In genomic region chr1:42960693-42961559, GRCh38 we compare ENCODE assay signal across 12 cellular contexts. TPM values are rescaled to one million over a fixed set of nuclear protein-coding genes. Genes with fewer than 3 reads are reported as not detected.
DNase-seq lines count a peak whose midpoint lies in the region; ATAC-seq and TF ChIP-seq lines count a peak whose summit lies in the region.
"Had no signal": no experiment of that assay in that cellular context is flagged by ENCODE, and none has a peak within 500 bp of the region (broad histone marks: within the 10 kb centered on the region; RNA-seq: fewer than 3 reads in every experiment).

No MANE protein-coding gene starts in this region.

- no peak for DNase-seq in activated CD4-positive, alpha-beta T cell treated with anti-CD3 and anti-CD28 coated beads, Interleukin-2, amount 10 ng/mL, durations not matched to agents 7 days and 5 days
- no peak for DNase-seq in activated CD4-positive, alpha-beta T cell treated with anti-CD3 and anti-CD28 coated beads, Interleukin-2, amount 50 U/mL, for 4 hours
- DNase-seq in activated T-helper 2 cell treated with anti-CD3 and anti-CD28 coated beads, Interferon-gamma antibody, Interleukin-2, Interleukin-4, amounts not matched to agents 10 μg/mL and 5 μg/mL and 100 μg/mL, durations not matched to agents 14 hours and 24 hours and 36 hours (ENCODE audit: low spot score) = no peak
- peak; percentile 80 for DNase-seq in inferior parietal cortex (ENCODE audit: extremely low spot score)
- peak; percentile 91 for DNase-seq in superior temporal gyrus (ENCODE audit: extremely low spot score)
- DNase-seq in right atrium auricular region (ENCODE audit: low spot score) = no peak
- DNase-seq: activated CD4-positive, CD25-positive, alpha-beta regulatory T cell; islet precursor cell; NCI-H526; testis had no signal

- peaks cover 19% of the 10 kb centered on the region for H3K36me3 Mint-ChIP-seq in activated CD4-positive, alpha-beta T cell treated with anti-CD3 and anti-CD28 coated beads, Interleukin-2, amount 10 ng/mL, durations not matched to agents 7 days and 5 days (ENCODE audit: low read depth)
- peaks cover 22% of the 10 kb centered on the region for H3K36me3 Mint-ChIP-seq in activated T-helper 2 cell treated with anti-CD3 and anti-CD28 coated beads, Interferon-gamma antibody, Interleukin-2, Interleukin-4, amounts not matched to agents 10 μg/mL and 5 μg/mL and 100 μg/mL, durations not matched to agents 14 hours and 24 hours and 36 hours (ENCODE audit: low read depth)

- peak overlapping the region; percentile 46 for H3K27ac Mint-ChIP-seq in activated CD4-positive, alpha-beta T cell treated with anti-CD3 and anti-CD28 coated beads, Interleukin-2, amount 10 ng/mL, durations not matched to agents 7 days and 5 days
- peak overlapping the region; percentile 48 for H3K27ac Mint-ChIP-seq in activated T-helper 2 cell treated with anti-CD3 and anti-CD28 coated beads, Interferon-gamma antibody, Interleukin-2, Interleukin-4, amounts not matched to agents 10 μg/mL and 5 μg/mL and 100 μg/mL, durations not matched to agents 14 hours and 24 hours and 36 hours

- H3K4me1 Mint-ChIP-seq in activated CD4-positive, alpha-beta T cell treated with anti-CD3 and anti-CD28 coated beads, Interleukin-2, amount 10 ng/mL, durations not matched to agents 7 days and 5 days = peaks cover 41% of the 10 kb centered on the region
- peaks cover 35% of the 10 kb centered on the region for H3K4me1 Mint-ChIP-seq in activated T-helper 2 cell treated with anti-CD3 and anti-CD28 coated beads, Interferon-gamma antibody, Interleukin-2, Interleukin-4, amounts not matched to agents 10 μg/mL and 5 μg/mL and 100 μg/mL, durations not matched to agents 14 hours and 24 hours and 36 hours (ENCODE audit: low read depth)

- no peak for TF ChIP-seq CTCF in right atrium auricular region (IDR thresholded peaks at IDR 0.05)

- H3K27me3 Mint-ChIP-seq in activated CD4-positive, alpha-beta T cell treated with anti-CD3 and anti-CD28 coated beads, Interleukin-2, amount 10 ng/mL, durations not matched to agents 7 days and 5 days = peaks cover 13% of the 10 kb centered on the region
- H3K27me3 Mint-ChIP-seq in activated T-helper 2 cell treated with anti-CD3 and anti-CD28 coated beads, Interferon-gamma antibody, Interleukin-2, Interleukin-4, amounts not matched to agents 10 μg/mL and 5 μg/mL and 100 μg/mL, durations not matched to agents 14 hours and 24 hours and 36 hours (ENCODE audit: low read depth) = peaks cover 2% of the 10 kb centered on the region

- no peaks in the 10 kb centered on the region for H3K9me3 ChIP-seq in right atrium auricular region
- H3K9me3 ChIP-seq: testis had no signal

- no peak overlapping the region for H3K27ac ChIP-seq in right atrium auricular region
- H3K27ac ChIP-seq: testis had no signal

- H3K27me3 ChIP-seq in right atrium auricular region = no peaks in the 10 kb centered on the region
- H3K27me3 ChIP-seq: testis had no signal

- CTCF ChIA-PET in activated CD4-positive, alpha-beta T cell treated with anti-CD3 and anti-CD28 coated beads, Interleukin-2, amount 10 ng/mL, durations not matched to agents 7 days and 5 days (lab: Charles Lee) = interaction anchor here (0.9 to 1.0 kb wide), 2 partner anchors 9 to 113 kb away, joined by 3 read pairs; no protein-coding TSS in a partner anchor

- H3K9me3 Mint-ChIP-seq in activated CD4-positive, alpha-beta T cell treated with anti-CD3 and anti-CD28 coated beads, Interleukin-2, amount 10 ng/mL, durations not matched to agents 7 days and 5 days = no peaks in the 10 kb centered on the region
- no peaks in the 10 kb centered on the region for H3K9me3 Mint-ChIP-seq in activated T-helper 2 cell treated with anti-CD3 and anti-CD28 coated beads, Interferon-gamma antibody, Interleukin-2, Interleukin-4, amounts not matched to agents 10 μg/mL and 5 μg/mL and 100 μg/mL, durations not matched to agents 14 hours and 24 hours and 36 hours

- H3K4me3 Mint-ChIP-seq in activated CD4-positive, alpha-beta T cell treated with anti-CD3 and anti-CD28 coated beads, Interleukin-2, amount 10 ng/mL, durations not matched to agents 7 days and 5 days = peak overlapping the region; percentile 7
- H3K4me3 Mint-ChIP-seq in activated T-helper 2 cell treated with anti-CD3 and anti-CD28 coated beads, Interferon-gamma antibody, Interleukin-2, Interleukin-4, amounts not matched to agents 10 μg/mL and 5 μg/mL and 100 μg/mL, durations not matched to agents 14 hours and 24 hours and 36 hours (ENCODE audit: low read depth) = peak overlapping the region; percentile 97

- ATAC-seq in GM21360 (IDR thresholded peaks at IDR 0.05; ENCODE audit: unreplicated experiment) (no peak), HG02610 (IDR thresholded peaks at IDR 0.05; ENCODE audit: unreplicated experiment) (no peak)

- H3K36me3 ChIP-seq in right atrium auricular region = no peaks in the 10 kb centered on the region

- POLR2A ChIA-PET in activated CD4-positive, alpha-beta T cell treated with anti-CD3 and anti-CD28 coated beads, Interleukin-2, amount 10 ng/mL, durations not matched to agents 7 days and 5 days (lab: Charles Lee) = no interaction called here

- intact Hi-C loops in activated T-helper 2 cell treated with anti-CD3 and anti-CD28 coated beads, Interferon-gamma antibody, Interleukin-2, Interleukin-4, amounts not matched to agents 10 μg/mL and 5 μg/mL and 100 μg/mL, durations not matched to agents 14 hours and 24 hours and 36 hours (cut with micrococcal nuclease) = no loop called here

- H3K4me1 ChIP-seq in right atrium auricular region = peaks cover 0 to 37% of the 10 kb centered on the region in 2 donors

- no peak overlapping the region for H3K4me3 ChIP-seq in right atrium auricular region
- H3K4me3 ChIP-seq: testis had no signal

RNA-seq across cellular contexts. Expression of gene SLC2A1, which starts 2.3 kb away (rescaled TPM):
- total RNA-seq in activated CD4-positive, alpha-beta T cell treated with anti-CD3 and anti-CD28 coated beads, Interleukin-2, amount 10 ng/mL, durations not matched to agents 7 days and 5 days = 100 to 1,000 TPM in 1 of 2 experiments, 10 to 100 TPM in 1; 98.0 to 109 TPM
- 143 and 155 TPM in 2 replicates for total RNA-seq in activated T-helper 2 cell treated with anti-CD3 and anti-CD28 coated beads, Interferon-gamma antibody, Interleukin-2, Interleukin-4, amounts not matched to agents 10 μg/mL and 5 μg/mL and 100 μg/mL, durations not matched to agents 14 hours and 24 hours and 36 hours
- 10 to 100 TPM; 25.0 to 51.5 TPM for total RNA-seq in right atrium auricular region

Comparison
In these comparisons a context has a peak if more than half of its experiments do, and no peak if none do; other contexts are left out.
1. DNase-seq: peak in inferior parietal cortex (single experiment) and superior temporal gyrus (single experiment); none in activated CD4-positive, alpha-beta T cell treated with anti-CD3 and anti-CD28 coated beads, Interleukin-2, amount 10 ng/mL, durations not matched to agents 7 days and 5 days (single experiment), activated CD4-positive, alpha-beta T cell treated with anti-CD3 and anti-CD28 coated beads, Interleukin-2, amount 50 U/mL, for 4 hours (0 of 2), activated T-helper 2 cell treated with anti-CD3 and anti-CD28 coated beads, Interferon-gamma antibody, Interleukin-2, Interleukin-4, amounts not matched to agents 10 μg/mL and 5 μg/mL and 100 μg/mL, durations not matched to agents 14 hours and 24 hours and 36 hours (single experiment) and right atrium auricular region (single experiment).